Comparison of ENCODE assay signal across 15 cellular contexts in the genomic region with DNA sequence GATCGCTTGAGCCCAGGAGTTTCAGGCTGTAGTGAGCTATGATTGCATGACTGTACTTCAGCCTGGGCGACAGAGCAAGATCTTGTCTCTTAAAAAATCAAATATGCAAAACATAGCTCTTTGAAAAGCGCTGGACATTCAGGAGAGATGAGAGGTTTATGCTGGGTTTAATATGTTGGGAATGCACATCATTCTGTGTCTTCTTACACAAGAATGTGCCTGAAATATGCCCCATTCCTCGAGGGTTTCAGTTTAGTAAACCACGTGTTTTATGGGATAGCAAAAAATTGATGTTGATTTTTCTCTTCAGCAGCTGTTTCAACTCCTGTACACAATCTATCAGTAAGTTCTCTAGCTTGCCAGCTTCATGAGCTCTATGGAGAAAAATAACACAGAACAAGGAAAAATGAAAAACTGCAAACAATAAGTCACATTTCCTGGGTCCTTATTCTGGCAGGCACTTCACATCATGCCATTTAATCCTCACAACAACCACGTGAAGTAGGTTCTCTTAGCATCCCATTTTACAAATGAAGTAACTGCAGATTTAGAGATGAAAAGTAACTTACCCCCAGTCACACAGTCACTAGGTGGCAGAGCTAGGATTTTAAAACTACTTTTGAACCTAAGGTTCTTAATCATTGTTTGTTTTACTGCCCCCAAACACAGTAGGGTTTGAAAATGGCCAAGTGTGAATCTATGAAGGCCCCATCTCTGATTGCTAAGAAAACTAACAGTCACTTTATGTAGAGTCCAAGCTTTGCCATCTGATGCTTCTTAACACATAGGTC.
DNase-seq lines count a peak whose midpoint lies in the region; ATAC-seq and TF ChIP-seq lines count a peak whose summit lies in the region.
"Had no signal": no experiment of that assay in that cellular context is flagged by ENCODE, and none has a peak within 500 bp of the region (broad histone marks: within the 10 kb centered on the region; RNA-seq: fewer than 3 reads in every experiment).

No MANE protein-coding gene starts in this region.

- RAD21 ChIA-PET in HCT116 (lab: Charles Lee; ENCODE audit: low non-redundant PET in 1 of 2, low total read pairs in 2 of 2, uncharacterized antibody in 2 of 2, unreplicated experiment in 2 of 2), result no interaction called here

- POLR2A ChIA-PET in HCT116 (lab: Charles Lee), result interaction anchor here (0.6 to 1.2 kb wide), 2 partner anchors 15 to 16 kb away, joined by 3 read pairs; no protein-coding TSS in a partner anchor

- H3K4me2 ChIP-seq in HCT116 (ENCODE audit: low read length), result no peak overlapping the region

- no peaks in the 10 kb centered on the region for H4K20me1 ChIP-seq in HCT116 (ENCODE audit: insufficient read depth)

- H2AFZ ChIP-seq in HCT116 (ENCODE audit: low read depth, low read length, poor library complexity, severe bottlenecking), result no peak overlapping the region

- no peak overlapping the region for H3K4me3 ChIP-seq in HCT116 (replicated peaks in 1 of 2; ENCODE audit: low read depth in 1 of 2, low read length in 2 of 2)
- H3K4me3 ChIP-seq: right atrium auricular region had no signal

- no peak overlapping the region for H3K9ac ChIP-seq in HCT116 (ENCODE audit: low read length)

- peak; percentile 62 for DNase-seq in AG08395 (ENCODE audit: low spot score)
- DNase-seq in HCT116 (ENCODE audit: low read depth, low spot score), result no peak
- peak; percentile 27 for DNase-seq in amniotic stem cell (lab: John Stamatoyannopoulos, UW)
- peak; percentile 14 for DNase-seq in iris pigment epithelial cell (ENCODE audit: low read depth)
- DNase-seq in SHP77 treated with DMSO at 0.1 percent for 48 hours (lab: John Stamatoyannopoulos, UW), result no peak
- DNase-seq in C1 segment of cervical spinal cord (lab: John Stamatoyannopoulos, UW), result no peak
- no peak for DNase-seq in occipital lobe (lab: John Stamatoyannopoulos, UW)
- DNase-seq: activated CD8-positive, alpha-beta T cell treated with anti-CD3 and anti-CD28 coated beads, Interleukin-2, amount 10 ng/mL, durations not matched to agents 7 days and 5 days; COR-L47; H7; NCI-H146; NCI-H446 treated with DMSO at 0.1 percent for 48 hours; PC-3 had no signal

- H3K9me3 ChIP-seq in HCT116 (ENCODE audit: control insufficient read depth in 1 of 2, insufficient read depth in 1 of 2, low read depth in 1 of 2, low read length in 2 of 2), result no peaks in the 10 kb centered on the region
- H3K9me3 ChIP-seq: right atrium auricular region had no signal

- no peak overlapping the region for H3K27ac ChIP-seq in HCT116 (ENCODE audit: low read depth, low read length)
- H3K27ac ChIP-seq: right atrium auricular region had no signal

- H3K4me1 ChIP-seq in HCT116 (ENCODE audit: control insufficient read depth in 1 of 2, insufficient read depth in 2 of 2, low read length in 2 of 2), result no peaks in the 10 kb centered on the region
- H3K4me1 ChIP-seq: right atrium auricular region had no signal

- H3K9me2 ChIP-seq in HCT116 (ENCODE audit: insufficient read depth), result no peaks in the 10 kb centered on the region

- no peak for ATAC-seq in HCT116
- no peak for ATAC-seq in GM21447 (IDR thresholded peaks at IDR 0.05; ENCODE audit: unreplicated experiment)
- ATAC-seq: activated CD8-positive, alpha-beta T cell treated with anti-CD3 and anti-CD28 coated beads, Interleukin-2, amount 10 ng/mL, durations not matched to agents 7 days and 5 days; PC-3 had no signal

- intact Hi-C loops in HCT116 (cut with micrococcal nuclease), result no loop called here

- 0 out of 2 replicates have a peak, but pooled peaks have one; percentile 7 for TF ChIP-seq RAD21 in HCT116 (IDR thresholded peaks at IDR 0.05; ENCODE audit: low read depth)

- 0 out of 6 replicates have a peak, but pooled peaks of 1 of the 3 experiments have one; percentile 6 for TF ChIP-seq CTCF in HCT116 (IDR thresholded peaks at IDR 0.05 in 2 of 3, conservative IDR thresholded peaks at IDR 0.05 in 1 of 3; ENCODE audit: borderline replicate concordance in 1 of 3, insufficient read depth in 1 of 3, low read depth in 2 of 3, low read length in 2 of 3)

- H3K27me3 ChIP-seq in HCT116 (ENCODE audit: insufficient read depth, low read length), result peaks cover 25% of the 10 kb centered on the region
- H3K27me3 ChIP-seq: right atrium auricular region had no signal

- TF ChIP-seq POLR2A in HCT116 (IDR thresholded peaks at IDR 0.05; ENCODE audit: borderline replicate concordance, extremely low read depth, insufficient read depth, insufficient read length), result no peak

- no peaks in the 10 kb centered on the region for H3K36me3 ChIP-seq in HCT116 (ENCODE audit: control insufficient read depth in 1 of 2, insufficient read depth in 2 of 2, low read length in 2 of 2)
- H3K36me3 ChIP-seq: right atrium auricular region had no signal

- BruUV-seq in HCT116 (replicated peaks; lab: Mats Ljungman, UMichigan), result no TSS peak

- CTCF ChIA-PET in HCT116 (lab: Charles Lee), result interaction anchor here (2.0 kb wide), 1 partner anchor 88 kb away, joined by 6 read pairs; no protein-coding TSS in a partner anchor

- H3K79me2 ChIP-seq in HCT116 (ENCODE audit: insufficient read depth, low read length), result no peaks in the 10 kb centered on the region

TF ChIP-seq in HCT116, 20 proteins besides CTCF, POLR2A, EP300 and RAD21:
- no peak for TF ChIP-seq ZNF274 (IDR thresholded peaks at IDR 0.05; ENCODE audit: low read depth, low read length)
- no peak for TF ChIP-seq TCF7L2 (IDR thresholded peaks at IDR 0.05; ENCODE audit: borderline replicate concordance, extremely low read depth, insufficient read depth, insufficient read length)
- no peak for TF ChIP-seq ZFX (IDR thresholded peaks at IDR 0.05)
- TF ChIP-seq POLR2AphosphoS5 (IDR thresholded peaks at IDR 0.05; ENCODE audit: low read depth, low read length), result no peak
- TF ChIP-seq, protein P1, sequence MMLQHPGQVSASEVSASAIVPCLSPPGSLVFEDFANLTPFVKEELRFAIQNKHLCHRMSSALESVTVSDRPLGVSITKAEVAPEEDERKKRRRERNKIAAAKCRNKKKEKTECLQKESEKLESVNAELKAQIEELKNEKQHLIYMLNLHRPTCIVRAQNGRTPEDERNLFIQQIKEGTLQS (IDR thresholded peaks at IDR 0.05), result no peak
- TF ChIP-seq EGR1 (IDR thresholded peaks at IDR 0.05; ENCODE audit: low read depth), result no peak
- no peak for TF ChIP-seq SRF (IDR thresholded peaks at IDR 0.05; ENCODE audit: low read depth)
- no peak for TF ChIP-seq EZH2phosphoT487 (IDR thresholded peaks at IDR 0.05; ENCODE audit: borderline replicate concordance)
- no peak for TF ChIP-seq SP1 (IDR thresholded peaks at IDR 0.05; ENCODE audit: low read depth)
- TF ChIP-seq CBX3 (IDR thresholded peaks at IDR 0.05; ENCODE audit: low read depth), result no peak
- no peak for TF ChIP-seq JUND (IDR thresholded peaks at IDR 0.05)
- TF ChIP-seq, protein P2, sequence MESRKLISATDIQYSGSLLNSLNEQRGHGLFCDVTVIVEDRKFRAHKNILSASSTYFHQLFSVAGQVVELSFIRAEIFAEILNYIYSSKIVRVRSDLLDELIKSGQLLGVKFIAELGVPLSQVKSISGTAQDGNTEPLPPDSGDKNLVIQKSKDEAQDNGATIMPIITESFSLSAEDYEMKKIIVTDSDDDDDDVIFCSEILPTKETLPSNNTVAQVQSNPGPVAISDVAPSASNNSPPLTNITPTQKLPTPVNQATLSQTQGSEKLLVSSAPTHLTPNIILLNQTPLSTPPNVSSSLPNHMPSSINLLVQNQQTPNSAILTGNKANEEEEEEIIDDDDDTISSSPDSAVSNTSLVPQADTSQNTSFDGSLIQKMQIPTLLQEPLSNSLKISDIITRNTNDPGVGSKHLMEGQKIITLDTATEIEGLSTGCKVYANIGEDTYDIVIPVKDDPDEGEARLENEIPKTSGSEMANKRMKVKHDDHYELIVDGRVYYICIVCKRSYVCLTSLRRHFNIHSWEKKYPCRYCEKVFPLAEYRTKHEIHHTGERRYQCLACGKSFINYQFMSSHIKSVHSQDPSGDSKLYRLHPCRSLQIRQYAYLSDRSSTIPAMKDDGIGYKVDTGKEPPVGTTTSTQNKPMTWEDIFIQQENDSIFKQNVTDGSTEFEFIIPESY (IDR thresholded peaks at IDR 0.05; ENCODE audit: extremely low read depth, insufficient replicate concordance, low read length), result no peak
- TF ChIP-seq, protein P3, sequence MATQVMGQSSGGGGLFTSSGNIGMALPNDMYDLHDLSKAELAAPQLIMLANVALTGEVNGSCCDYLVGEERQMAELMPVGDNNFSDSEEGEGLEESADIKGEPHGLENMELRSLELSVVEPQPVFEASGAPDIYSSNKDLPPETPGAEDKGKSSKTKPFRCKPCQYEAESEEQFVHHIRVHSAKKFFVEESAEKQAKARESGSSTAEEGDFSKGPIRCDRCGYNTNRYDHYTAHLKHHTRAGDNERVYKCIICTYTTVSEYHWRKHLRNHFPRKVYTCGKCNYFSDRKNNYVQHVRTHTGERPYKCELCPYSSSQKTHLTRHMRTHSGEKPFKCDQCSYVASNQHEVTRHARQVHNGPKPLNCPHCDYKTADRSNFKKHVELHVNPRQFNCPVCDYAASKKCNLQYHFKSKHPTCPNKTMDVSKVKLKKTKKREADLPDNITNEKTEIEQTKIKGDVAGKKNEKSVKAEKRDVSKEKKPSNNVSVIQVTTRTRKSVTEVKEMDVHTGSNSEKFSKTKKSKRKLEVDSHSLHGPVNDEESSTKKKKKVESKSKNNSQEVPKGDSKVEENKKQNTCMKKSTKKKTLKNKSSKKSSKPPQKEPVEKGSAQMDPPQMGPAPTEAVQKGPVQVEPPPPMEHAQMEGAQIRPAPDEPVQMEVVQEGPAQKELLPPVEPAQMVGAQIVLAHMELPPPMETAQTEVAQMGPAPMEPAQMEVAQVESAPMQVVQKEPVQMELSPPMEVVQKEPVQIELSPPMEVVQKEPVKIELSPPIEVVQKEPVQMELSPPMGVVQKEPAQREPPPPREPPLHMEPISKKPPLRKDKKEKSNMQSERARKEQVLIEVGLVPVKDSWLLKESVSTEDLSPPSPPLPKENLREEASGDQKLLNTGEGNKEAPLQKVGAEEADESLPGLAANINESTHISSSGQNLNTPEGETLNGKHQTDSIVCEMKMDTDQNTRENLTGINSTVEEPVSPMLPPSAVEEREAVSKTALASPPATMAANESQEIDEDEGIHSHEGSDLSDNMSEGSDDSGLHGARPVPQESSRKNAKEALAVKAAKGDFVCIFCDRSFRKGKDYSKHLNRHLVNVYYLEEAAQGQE (IDR thresholded peaks at IDR 0.05; ENCODE audit: low read depth), result no peak
- no peak for TF ChIP-seq ELF1 (IDR thresholded peaks at IDR 0.05; ENCODE audit: borderline replicate concordance, low read depth)
- TF ChIP-seq MAX (IDR thresholded peaks at IDR 0.05), result no peak
- no peak for TF ChIP-seq SIN3A (IDR thresholded peaks at IDR 0.05; ENCODE audit: low read depth)
- TF ChIP-seq FOSL1 (IDR thresholded peaks at IDR 0.05; ENCODE audit: low read depth), result no peak

Comparison
In these comparisons a context has a peak if more than half of its experiments do, and no peak if none do; other contexts are left out.
1. DNase-seq: peak in AG08395 (single experiment), amniotic stem cell (single experiment) and iris pigment epithelial cell (single experiment); none in HCT116 (single experiment), SHP77 treated with DMSO at 0.1 percent for 48 hours (single experiment), C1 segment of cervical spinal cord (0 of 14) and occipital lobe (single experiment).